27 cellular contexts compared by ENCODE assay signal in the genomic region with DNA sequence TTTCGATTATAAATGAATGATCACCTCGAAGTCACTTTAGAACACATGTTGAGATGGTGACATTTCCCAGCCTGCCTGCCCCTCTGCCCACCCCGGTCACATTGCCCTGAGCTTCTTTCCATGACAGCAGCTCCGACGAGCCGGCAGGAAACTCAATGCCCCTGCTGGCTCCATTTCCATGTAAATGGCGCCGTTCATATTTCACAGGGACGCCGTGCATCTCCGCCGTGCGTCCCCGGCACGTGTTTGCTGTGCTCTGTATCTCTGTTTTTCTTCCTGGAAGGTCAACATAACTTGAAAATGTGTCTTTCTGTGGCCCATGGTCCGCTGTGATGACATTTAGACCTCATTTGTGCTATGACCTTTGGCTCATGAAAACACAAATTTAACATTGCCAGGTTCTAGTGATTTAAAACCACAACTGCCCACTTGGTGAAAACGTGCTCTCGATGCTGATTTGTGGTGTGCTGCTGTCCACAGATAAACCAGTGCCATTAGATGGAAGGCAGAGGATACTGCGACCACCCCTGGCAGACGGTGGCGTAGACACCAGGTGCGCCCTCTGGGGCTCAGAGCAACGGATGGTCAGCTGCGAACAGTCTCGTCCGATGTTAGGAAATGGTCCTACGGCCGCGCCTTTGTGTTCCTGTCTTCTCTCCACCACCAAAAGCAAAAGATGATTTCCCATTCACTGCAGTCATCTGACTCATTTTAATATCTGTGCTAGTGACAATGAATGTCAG. TPM values are rescaled to one million over a fixed set of nuclear protein-coding genes. Genes with fewer than 3 reads are reported as not detected.
"Had no signal": no experiment of that assay in that cellular context is flagged by ENCODE, and none has a peak within 500 bp of the region (broad histone marks: within the 10 kb centered on the region; RNA-seq: fewer than 3 reads in every experiment).

No MANE protein-coding gene starts in this region.

- H3K4me3 Mint-ChIP-seq: activated CD4-positive, alpha-beta memory T cell treated with anti-CD3 and anti-CD28 coated beads, Interleukin-2, amount 10 ng/mL, durations not matched to agents 7 days and 5 days; activated naive CD4-positive, alpha-beta T cell treated with anti-CD3 and anti-CD28 coated beads for 36 hours; activated T-cell treated with anti-CD3 and anti-CD28 coated beads, Interleukin-2, amount 50 U/mL, for 24 hours; dendritic cell treated with granulocyte-macrophage colony-stimulating factor and Interleukin-4, amounts not matched to agents 40 ng/mL and 50 ng/mL, for 4 days; nephron; stimulated activated naive CD8-positive, alpha-beta T cell treated with anti-CD3 and anti-CD28 coated beads, Interleukin-15, amount 100 ng/mL, for 72 hours had no signal

- H3K27me3 Mint-ChIP-seq: dendritic cell treated with granulocyte-macrophage colony-stimulating factor and Interleukin-4, amounts not matched to agents 40 ng/mL and 50 ng/mL, for 4 days had no signal

- H3K9me3 Mint-ChIP-seq: activated CD4-positive, alpha-beta memory T cell treated with anti-CD3 and anti-CD28 coated beads, Interleukin-2, amount 10 ng/mL, durations not matched to agents 7 days and 5 days; activated naive CD4-positive, alpha-beta T cell treated with anti-CD3 and anti-CD28 coated beads for 36 hours; activated T-cell treated with anti-CD3 and anti-CD28 coated beads, Interleukin-2, amount 50 U/mL, for 24 hours; activated T-helper 2 cell treated with anti-CD3 and anti-CD28 coated beads, Interferon-gamma antibody, Interleukin-2, Interleukin-4, amounts not matched to agents 10 μg/mL and 5 μg/mL and 100 μg/mL, durations not matched to agents 14 hours and 24 hours and 36 hours; dendritic cell treated with granulocyte-macrophage colony-stimulating factor and Interleukin-4, amounts not matched to agents 40 ng/mL and 50 ng/mL, for 4 days; nephron; stimulated activated naive CD8-positive, alpha-beta T cell treated with anti-CD3 and anti-CD28 coated beads, Interleukin-15, amount 100 ng/mL, for 72 hours had no signal

- DNase-seq: activated CD4-positive, alpha-beta memory T cell treated with anti-CD3 and anti-CD28 coated beads, Interleukin-2, amount 10 ng/mL, durations not matched to agents 7 days and 5 days; activated CD4-positive, alpha-beta T cell treated with anti-CD3 and anti-CD28 coated beads for 48 hours; activated CD4-positive, CD25-positive, alpha-beta regulatory T cell; activated naive CD4-positive, alpha-beta T cell treated with anti-CD3 and anti-CD28 coated beads for 36 hours; activated T-cell treated with anti-CD3 and anti-CD28 coated beads, Interleukin-2, amount 50 U/mL, for 24 hours; cerebellar nuclear complex; effector CD8-positive, alpha-beta T cell; heart left ventricle; stimulated activated CD4-positive, alpha-beta T cell treated with anti-CD3 and anti-CD28 coated beads, Interleukin-4, amount 100 ng/mL, for 1 hour; stimulated activated naive CD8-positive, alpha-beta T cell treated with anti-CD3 and anti-CD28 coated beads, Interleukin-15, amount 100 ng/mL, for 72 hours; T-helper 9 cell; testis; upper lobe of right lung had no signal

- FAIRE-seq: endothelial cell of umbilical vein, keratinocyte had no signal

- ATAC-seq: gastroesophageal sphincter; left lobe of liver; stimulated activated naive CD8-positive, alpha-beta T cell treated with anti-CD3 and anti-CD28 coated beads, Interleukin-15, amount 100 ng/mL, for 72 hours; upper lobe of right lung had no signal

- H3K9me3 ChIP-seq: ascending aorta, breast epithelium, esophagus muscularis mucosa, gastroesophageal sphincter, heart left ventricle, right atrium auricular region, testis, upper lobe of right lung had no signal

- H3K4me3 ChIP-seq: ascending aorta, breast epithelium, esophagus muscularis mucosa, gastroesophageal sphincter, heart left ventricle, lung, right atrium auricular region, smooth muscle cell, testis, upper lobe of right lung had no signal

- H3K4me2 ChIP-seq: smooth muscle cell had no signal

- H3K4me1 ChIP-seq: ascending aorta, breast epithelium, gastroesophageal sphincter, testis, upper lobe of right lung had no signal

- H3K36me3 ChIP-seq: breast epithelium, gastroesophageal sphincter, upper lobe of right lung had no signal

- H3K27ac Mint-ChIP-seq: activated CD4-positive, alpha-beta memory T cell treated with anti-CD3 and anti-CD28 coated beads, Interleukin-2, amount 10 ng/mL, durations not matched to agents 7 days and 5 days; activated naive CD4-positive, alpha-beta T cell treated with anti-CD3 and anti-CD28 coated beads for 36 hours; activated T-cell treated with anti-CD3 and anti-CD28 coated beads, Interleukin-2, amount 50 U/mL, for 24 hours; activated T-helper 2 cell treated with anti-CD3 and anti-CD28 coated beads, Interferon-gamma antibody, Interleukin-2, Interleukin-4, amounts not matched to agents 10 μg/mL and 5 μg/mL and 100 μg/mL, durations not matched to agents 14 hours and 24 hours and 36 hours; dendritic cell treated with granulocyte-macrophage colony-stimulating factor and Interleukin-4, amounts not matched to agents 40 ng/mL and 50 ng/mL, for 4 days; nephron; progenitor cell of endocrine pancreas; stimulated activated naive CD8-positive, alpha-beta T cell treated with anti-CD3 and anti-CD28 coated beads, Interleukin-15, amount 100 ng/mL, for 72 hours had no signal

- H3K27ac ChIP-seq: ascending aorta, breast epithelium, esophagus muscularis mucosa, gastroesophageal sphincter, heart left ventricle, right atrium auricular region, testis, upper lobe of right lung had no signal

- H3K27me3 ChIP-seq: ascending aorta, breast epithelium, right atrium auricular region, testis had no signal

RNA-seq across cellular contexts. Expression of a gene that starts 43.1 kb away (rescaled TPM):
- total RNA-seq: activated naive CD4-positive, alpha-beta T cell treated with anti-CD3 and anti-CD28 coated beads for 36 hours; upper lobe of right lung had no signal
- polyA plus RNA-seq: keratinocyte had no signal
